In the genomic region with DNA sequence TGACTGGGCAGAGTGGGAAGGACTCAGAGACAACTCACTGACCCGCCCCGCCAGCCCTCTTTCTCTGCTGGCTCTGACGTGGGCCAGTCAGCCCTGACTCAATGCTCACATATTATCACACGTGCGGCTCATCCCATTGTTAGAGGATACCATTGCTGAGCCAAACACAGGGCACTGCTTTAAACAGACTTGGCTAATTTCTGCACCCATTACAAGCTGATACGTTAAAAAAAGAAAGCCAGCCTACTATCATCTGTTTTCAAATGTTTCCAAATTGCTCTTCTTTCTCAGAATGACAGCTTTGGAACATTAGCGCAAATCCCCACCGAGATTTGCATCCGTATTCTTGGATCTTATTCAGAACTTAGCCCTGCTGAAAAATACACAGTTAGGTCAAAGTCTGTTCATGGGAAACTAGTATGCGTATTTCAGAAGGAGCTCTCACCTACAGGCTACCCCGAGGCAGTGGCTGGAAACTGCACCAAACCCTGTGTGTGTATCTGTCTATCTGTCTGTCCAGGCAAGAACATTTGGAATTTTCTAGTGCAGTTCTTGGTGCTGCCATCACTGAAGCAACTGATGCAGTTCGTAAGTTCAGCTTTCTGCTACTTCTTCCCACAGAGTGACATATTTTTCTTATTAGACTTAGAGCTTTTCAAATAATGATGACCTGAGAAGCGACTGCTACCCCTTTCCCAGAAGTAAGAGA, we compare ENCODE assay signal across 1 cellular context.
TF ChIP-seq lines count a peak whose summit lies in the region.

No MANE protein-coding gene starts in this region.

TF ChIP-seq in IMR-90, 13 proteins besides CTCF, POLR2A, EP300 and RAD21 (continued from another document):
- TF ChIP-seq USF2 (IDR thresholded peaks at IDR 0.05; ENCODE audit: low read depth, low read length) (peak; percentile 44; the same call in 1 of the 2 replicates), CHD1 (IDR thresholded peaks at IDR 0.05; ENCODE audit: low read depth, low read length) (0 out of 2 replicates have a peak, but pooled peaks have one; percentile 4), BHLHE40 (IDR thresholded peaks at IDR 0.05; ENCODE audit: low read depth, low read length) (peak; percentile 99), FOS (IDR thresholded peaks at IDR 0.05; ENCODE audit: low read depth, low read length) (peak; percentile 41; the same call in 1 of the 2 replicates), MAZ (IDR thresholded peaks at IDR 0.05; ENCODE audit: borderline replicate concordance, low read depth, low read length) (peak; percentile 33; the same call in 1 of the 2 replicates), SMC3 (IDR thresholded peaks at IDR 0.05; ENCODE audit: low read depth, low read length) (no peak), MXI1 (IDR thresholded peaks at IDR 0.05; ENCODE audit: borderline replicate concordance, low read depth, low read length) (0 out of 2 replicates have a peak, but pooled peaks have one; percentile 50), RFX5 (IDR thresholded peaks at IDR 0.05; ENCODE audit: low read depth, low read length) (no peak)
